Comparison of ENCODE assay signal across 1 cellular context in genomic region chr3:139780603-139781002, GRCh38.
TF ChIP-seq lines count a peak whose summit lies in the region.

No MANE protein-coding gene starts in this region.

TF ChIP-seq in WTC11, 78 proteins besides CTCF, POLR2A, EP300 and RAD21 (continued from another document):
- TF ChIP-seq ZNF532 (CRISPR knock-in tag; IDR thresholded peaks at IDR 0.05; ENCODE audit: borderline replicate concordance) (no peak), CREB1 (CRISPR knock-in tag; IDR thresholded peaks at IDR 0.05) (no peak), KAT7 (CRISPR knock-in tag; IDR thresholded peaks at IDR 0.05; ENCODE audit: borderline replicate concordance) (no peak), CBFB (CRISPR knock-in tag; IDR thresholded peaks at IDR 0.05; ENCODE audit: low read depth) (no peak), TEAD1 (CRISPR knock-in tag; IDR thresholded peaks at IDR 0.05) (no peak), MYBL2 (CRISPR knock-in tag; IDR thresholded peaks at IDR 0.05) (no peak), STAT6 (CRISPR knock-in tag; conservative IDR thresholded peaks at IDR 0.05; ENCODE audit: low read depth) (no peak), ZNF317 (CRISPR knock-in tag; IDR thresholded peaks at IDR 0.05; ENCODE audit: borderline replicate concordance, low read depth) (no peak), ZNF512 (CRISPR knock-in tag; IDR thresholded peaks at IDR 0.05; ENCODE audit: borderline replicate concordance) (no peak), MLX (CRISPR knock-in tag; IDR thresholded peaks at IDR 0.05) (no peak), E2F1 (CRISPR knock-in tag; IDR thresholded peaks at IDR 0.05) (no peak), AFF4 (CRISPR knock-in tag; IDR thresholded peaks at IDR 0.05; ENCODE audit: borderline replicate concordance) (no peak)
TF ChIP-seq in WTC11: peak in this region for 0.
